In the genomic region with DNA sequence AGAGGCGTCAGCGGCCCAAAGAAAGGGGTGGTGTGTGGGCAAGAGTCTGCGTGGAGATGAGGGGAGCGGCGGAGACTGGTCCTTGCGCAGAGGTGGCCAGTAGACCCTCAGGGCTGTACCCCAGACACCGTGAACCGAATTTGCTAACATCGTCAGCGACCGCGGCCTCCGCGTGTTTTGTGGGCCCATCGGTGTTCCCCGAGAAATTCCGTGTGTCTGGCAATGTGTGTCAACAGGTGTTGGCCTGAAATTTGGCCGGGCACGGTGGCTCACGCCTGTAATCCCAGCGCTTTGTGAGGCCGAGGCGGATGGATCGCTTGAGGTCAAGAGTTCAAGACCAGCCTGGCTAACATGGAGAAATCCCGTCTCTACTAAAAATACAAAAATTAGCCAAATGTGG, we compare ENCODE assay signal across 2 cellular contexts. TPM values are rescaled to one million over a fixed set of nuclear protein-coding genes. Genes with fewer than 3 reads are reported as not detected.
"Had no signal": no experiment of that assay in that cellular context is flagged by ENCODE, and none has a peak within 500 bp of the region (broad histone marks: within the 10 kb centered on the region; RNA-seq: fewer than 3 reads in every experiment).

No MANE protein-coding gene starts in this region.

RNA-seq across cellular contexts. Expression of gene RNU1-2, which starts 33.4 kb away (rescaled TPM):
- total RNA-seq: LHCN-M2 had no signal
- polyA plus RNA-seq: IgD-negative memory B cell had no signal
